ENCODE assay signal across 19 cellular contexts in genomic region chr4:7058792-7059191, GRCh38. TPM values are rescaled to one million over a fixed set of nuclear protein-coding genes. Genes with fewer than 3 reads are reported as not detected.
DNase-seq lines count a peak whose midpoint lies in the region; ATAC-seq, FAIRE-seq and TF ChIP-seq lines count a peak whose summit lies in the region.
"Had no signal": no experiment of that assay in that cellular context is flagged by ENCODE, and none has a peak within 500 bp of the region (broad histone marks: within the 10 kb centered on the region; RNA-seq: fewer than 3 reads in every experiment).

No MANE protein-coding gene starts in this region.

- no peaks in the 10 kb centered on the region for H3K9me3 Mint-ChIP-seq in activated naive CD4-positive, alpha-beta T cell treated with anti-CD3 and anti-CD28 coated beads for 36 hours
- H3K9me3 Mint-ChIP-seq: H9 had no signal

- H3K36me3 ChIP-seq in OCI-LY3 (replicated peaks; ENCODE audit: low read depth, low read length) (peaks cover 75% of the 10 kb centered on the region), hepatocyte (replicated peaks; ENCODE audit: insufficient read depth, low read depth) (no peaks in the 10 kb centered on the region)

- FAIRE-seq in frontal cortex (lab: Jason Lieb, UNC): no peak
- FAIRE-seq: small intestine had no signal

- H3K4me3 Mint-ChIP-seq in activated naive CD4-positive, alpha-beta T cell treated with anti-CD3 and anti-CD28 coated beads for 36 hours: no peak overlapping the region
- H3K4me3 Mint-ChIP-seq: H9 had no signal

- H3K27me3 Mint-ChIP-seq in activated naive CD4-positive, alpha-beta T cell treated with anti-CD3 and anti-CD28 coated beads for 36 hours (ENCODE audit: low read depth): no peaks in the 10 kb centered on the region

- no peaks in the 10 kb centered on the region for H3K27me3 ChIP-seq in OCI-LY3 (ENCODE audit: low read depth, low read length)
- no peaks in the 10 kb centered on the region for H3K27me3 ChIP-seq in hepatocyte
- H3K27me3 ChIP-seq: transverse colon had no signal

- CTCF ChIA-PET in activated naive CD4-positive, alpha-beta T cell treated with anti-CD3 and anti-CD28 coated beads for 36 hours (lab: Charles Lee): no interaction called here

- DNase-seq in activated naive CD4-positive, alpha-beta T cell treated with anti-CD3 and anti-CD28 coated beads for 36 hours: no peak
- no peak for DNase-seq in activated naive CD4-positive, alpha-beta T cell (lab: John Stamatoyannopoulos, UW)
- DNase-seq in hippocampal formation (lab: John Stamatoyannopoulos, UW) (no peak), frontal cortex (ENCODE audit: low spot score in 2 of 2) (no peak), hepatocyte (ENCODE audit: low spot score) (no peak)
- DNase-seq: ACHN; activated CD4-positive, alpha-beta T cell treated with anti-CD3 and anti-CD28 coated beads, Interleukin-2, amount 50 U/mL, for 48 hours; activated effector memory CD4-positive, alpha-beta T cell treated with Interleukin-2 at 50 U/mL for 16 hours; COR-L47; H9; NCI-H1417 treated with DMSO at 0.1 percent for 48 hours; NCI-H446; small intestine; transverse colon had no signal

- peaks cover 18% of the 10 kb centered on the region for H4K20me1 ChIP-seq in OCI-LY3 (ENCODE audit: insufficient read depth, low read length)
- H4K20me1 ChIP-seq in hepatocyte (ENCODE audit: insufficient read depth, poor library complexity, severe bottlenecking): peaks cover 17% of the 10 kb centered on the region

- no peaks in the 10 kb centered on the region for H3K9me3 ChIP-seq in OCI-LY3 (ENCODE audit: insufficient read depth, low read length)
- H3K9me3 ChIP-seq in hepatocyte (ENCODE audit: low read depth): no peaks in the 10 kb centered on the region
- H3K9me3 ChIP-seq: transverse colon had no signal

- H3K79me2 ChIP-seq in OCI-LY3 (ENCODE audit: low read length) (peaks cover 29% of the 10 kb centered on the region), hepatocyte (peaks cover 16% of the 10 kb centered on the region)
- H3K79me2 ChIP-seq: parathyroid adenoma had no signal

- TF ChIP-seq CTCF in OCI-LY3 (IDR thresholded peaks at IDR 0.05; ENCODE audit: low read depth, low read length) (no peak), hepatocyte (IDR thresholded peaks at IDR 0.05; ENCODE audit: poor library complexity) (no peak)

- H3K9ac ChIP-seq in OCI-LY3 (ENCODE audit: low read length): no peak overlapping the region
- H3K9ac ChIP-seq: parathyroid adenoma had no signal

- peaks cover 22% of the 10 kb centered on the region for H3K4me1 ChIP-seq in OCI-LY3 (ENCODE audit: low read length)
- no peaks in the 10 kb centered on the region for H3K4me1 ChIP-seq in hepatocyte (ENCODE audit: insufficient read depth)
- H3K4me1 ChIP-seq: parathyroid adenoma, transverse colon had no signal

- H3K36me3 Mint-ChIP-seq in activated naive CD4-positive, alpha-beta T cell treated with anti-CD3 and anti-CD28 coated beads for 36 hours (ENCODE audit: low read depth): peaks cover 36% of the 10 kb centered on the region

- intact Hi-C loops in activated naive CD4-positive, alpha-beta T cell treated with anti-CD3 and anti-CD28 coated beads for 36 hours (cut with micrococcal nuclease): no loop called here

- H2AFZ ChIP-seq in OCI-LY3 (ENCODE audit: low read depth, low read length) (no peak overlapping the region), hepatocyte (no peak overlapping the region)
- H2AFZ ChIP-seq: parathyroid adenoma had no signal

- peak overlapping the region; percentile 71 for H3K27ac ChIP-seq in OCI-LY3 (ENCODE audit: low read length)
- H3K27ac ChIP-seq in hepatocyte: no peak overlapping the region
- H3K27ac ChIP-seq: parathyroid adenoma, transverse colon had no signal

- no peaks in the 10 kb centered on the region for H3K9me2 ChIP-seq in hepatocyte (replicated peaks; ENCODE audit: insufficient read depth)

- H3K4me2 ChIP-seq in OCI-LY3 (ENCODE audit: low read length) (peak overlapping the region; percentile 31), hepatocyte (no peak overlapping the region)

- H3K4me3 ChIP-seq in OCI-LY3 (ENCODE audit: low read length) (no peak overlapping the region), hepatocyte (no peak overlapping the region)
- H3K4me3 ChIP-seq: transverse colon had no signal

- ATAC-seq in GM21619 (IDR thresholded peaks at IDR 0.05; ENCODE audit: unreplicated experiment) (peak; percentile 17), GM21576 (IDR thresholded peaks at IDR 0.05; ENCODE audit: unreplicated experiment) (no peak)
- ATAC-seq: left ventricle myocardium superior had no signal

- peaks cover 16% of the 10 kb centered on the region for H3K4me1 Mint-ChIP-seq in activated naive CD4-positive, alpha-beta T cell treated with anti-CD3 and anti-CD28 coated beads for 36 hours (ENCODE audit: low read depth)

- peak overlapping the region; percentile 46 for H3K27ac Mint-ChIP-seq in activated naive CD4-positive, alpha-beta T cell treated with anti-CD3 and anti-CD28 coated beads for 36 hours

- 95% methylated on average over 3 of the region's 3 CpGs for WGBS in hepatocyte (ENCODE audit: low lambda C conversion rate, missing lambda C conversion rate)

RNA-seq across cellular contexts. Expression of gene GRPEL1, which starts 9.1 kb away (rescaled TPM):
- total RNA-seq in activated naive CD4-positive, alpha-beta T cell treated with anti-CD3 and anti-CD28 coated beads for 36 hours: 10 to 100 TPM; 53.7 to 53.9 TPM
- total RNA-seq in frontal cortex (15.1 TPM), hepatocyte (28.3 and 35.5 TPM in 2 replicates)
- 53.9 and 56.5 TPM in 2 replicates for polyA plus RNA-seq in hepatocyte

RNA-seq across cellular contexts. Expression of gene TADA2B, which starts 15.6 kb away (rescaled TPM):
- total RNA-seq in activated naive CD4-positive, alpha-beta T cell treated with anti-CD3 and anti-CD28 coated beads for 36 hours: 1 to 10 TPM; 8.2 to 9.9 TPM
- total RNA-seq in frontal cortex (19.2 TPM), hepatocyte (15.4 and 18.5 TPM in 2 replicates)
- 18.2 and 20.1 TPM in 2 replicates for polyA plus RNA-seq in hepatocyte
